Comparison of ENCODE assay signal across 8 cellular contexts in the genomic region with DNA sequence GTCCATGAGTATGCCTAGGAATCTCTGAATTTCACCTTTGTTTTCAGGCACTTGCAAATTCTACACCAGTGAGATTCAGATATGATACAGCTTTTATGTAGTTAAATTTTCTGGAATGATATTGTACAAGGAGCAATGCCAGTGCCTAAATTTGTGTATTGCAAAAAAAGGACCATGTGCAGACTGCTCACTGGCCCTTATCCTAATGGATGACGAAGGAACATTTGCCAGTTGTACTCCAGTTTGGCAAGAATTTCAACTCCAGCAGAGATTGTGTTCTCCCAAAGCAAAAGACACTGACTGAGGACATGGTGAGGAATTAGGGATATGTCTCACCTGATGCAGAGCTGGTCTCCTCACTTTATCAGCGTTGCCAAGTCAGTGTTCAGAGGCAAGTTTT.
"Had no signal": no experiment of that assay in that cellular context is flagged by ENCODE, and none has a peak within 500 bp of the region (broad histone marks: within the 10 kb centered on the region; RNA-seq: fewer than 3 reads in every experiment).

No MANE protein-coding gene starts in this region.

- DNase-seq: GDM1, GF-D8 had no signal

- ATAC-seq: GM12878 had no signal

- FAIRE-seq: G401.6, GM12878, GM12891, GM12892, GM18507, GM19239 had no signal

- H3K4me3 ChIP-seq: GM12878 had no signal
